In the genomic region with DNA sequence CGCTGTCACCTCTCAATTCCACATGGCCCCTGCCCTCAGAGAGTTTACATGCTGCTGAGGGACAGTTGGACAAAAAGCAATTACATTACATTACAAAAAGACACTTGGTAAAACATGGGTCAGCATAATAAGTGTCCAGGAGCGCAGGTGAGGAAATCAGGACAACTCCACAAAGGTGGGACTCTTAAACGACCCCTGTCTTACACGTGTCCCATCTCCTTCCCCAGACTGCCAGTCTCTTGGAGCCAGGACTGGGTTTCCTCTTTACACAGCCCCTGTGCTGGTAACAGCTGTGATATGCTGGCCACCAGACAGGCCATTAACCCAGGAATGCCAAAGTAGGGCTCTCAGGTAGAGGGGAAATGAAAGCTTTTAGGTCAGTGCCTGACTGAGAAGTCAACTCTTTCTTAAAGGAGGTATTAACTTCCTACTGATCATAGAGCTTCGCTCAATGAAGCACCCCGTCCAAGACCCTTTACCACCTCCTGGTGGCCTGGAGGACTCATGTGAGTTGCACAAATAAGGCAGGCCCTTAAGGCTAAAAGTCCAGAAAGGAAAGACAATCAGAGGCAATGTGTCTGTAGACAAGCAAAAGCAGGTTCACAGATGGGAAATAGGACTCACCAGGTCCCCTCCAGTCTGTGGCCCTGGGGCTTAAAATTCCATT, we compare ENCODE assay signal across 13 cellular contexts. TPM values are rescaled to one million over a fixed set of nuclear protein-coding genes. Genes with fewer than 3 reads are reported as not detected.
DNase-seq lines count a peak whose midpoint lies in the region; ATAC-seq and TF ChIP-seq lines count a peak whose summit lies in the region.
"Had no signal": no experiment of that assay in that cellular context is flagged by ENCODE, and none has a peak within 500 bp of the region (broad histone marks: within the 10 kb centered on the region; RNA-seq: fewer than 3 reads in every experiment).

No MANE protein-coding gene starts in this region.

- peak; percentile 5 for DNase-seq in A172 (ENCODE audit: low spot score)
- DNase-seq in ELF-1 (ENCODE audit: low read depth, low spot score) = peak; percentile 18
- DNase-seq in endodermal cell = peak; percentile 85
- DNase-seq in SIG-M5 treated with dmso at 0.1 percent for 504 hours (lab: John Stamatoyannopoulos, UW; ENCODE audit: unreplicated experiment) = no peak
- no peak for DNase-seq in GM10266 (ENCODE audit: extremely low spot score)
- no peak for DNase-seq in NCI-H510A treated with DMSO at 0.1 percent for 48 hours (lab: John Stamatoyannopoulos, UW)
- no peak for DNase-seq in effector memory CD8-positive, alpha-beta T cell
- DNase-seq: effector CD4-positive, alpha-beta T cell; HCEC 1CT; naive thymus-derived CD8-positive, alpha-beta T cell had no signal

- no peak overlapping the region for H3K4me2 ChIP-seq in OCI-LY3 (ENCODE audit: low read length)

- H3K9me3 ChIP-seq in OCI-LY3 (ENCODE audit: insufficient read depth, low read length) = no peaks in the 10 kb centered on the region
- peaks cover 13% of the 10 kb centered on the region for H3K9me3 ChIP-seq in endodermal cell (ENCODE audit: control insufficient read depth, low read length)

- no peak overlapping the region for H3K4me3 Mint-ChIP-seq in endodermal cell
- H3K4me3 Mint-ChIP-seq in effector memory CD8-positive, alpha-beta T cell = no peak overlapping the region
- H3K4me3 Mint-ChIP-seq: activated naive CD4-positive, alpha-beta T cell treated with anti-CD3 and anti-CD28 coated beads, Interleukin-2, amount 50 U/mL, for 24 hours; T-helper 2 cell treated with Interferon-gamma antibody and Interleukin-4, amounts not matched to agents 5 μg/mL and 100 μg/mL, for 36 hours had no signal

- ATAC-seq in effector memory CD8-positive, alpha-beta T cell (replicated peaks) = no peak
- ATAC-seq: naive thymus-derived CD8-positive, alpha-beta T cell had no signal

- H4K20me1 ChIP-seq in OCI-LY3 (ENCODE audit: insufficient read depth, low read length) = no peaks in the 10 kb centered on the region

- no peaks in the 10 kb centered on the region for H3K4me1 Mint-ChIP-seq in endodermal cell
- peaks cover 0 to 5% of the 10 kb centered on the region in 2 donors for H3K4me1 Mint-ChIP-seq in effector memory CD8-positive, alpha-beta T cell (ENCODE audit: low read depth in 2 of 2)

- H2AFZ ChIP-seq in OCI-LY3 (ENCODE audit: low read depth, low read length) = no peak overlapping the region

- WGBS in endodermal cell (ENCODE audit: insufficient coverage in 1 of 2, insufficient read length in 1 of 2), 2 experiments = 94 to 95% methylated on average over 4 to 6 of the region's 6 CpGs

- no peaks in the 10 kb centered on the region for H3K4me1 ChIP-seq in OCI-LY3 (ENCODE audit: low read length)
- no peaks in the 10 kb centered on the region for H3K4me1 ChIP-seq in endodermal cell (ENCODE audit: control insufficient read depth, insufficient read depth, low read length)

- H3K36me3 Mint-ChIP-seq in endodermal cell (ENCODE audit: low read depth) = peaks cover 52% of the 10 kb centered on the region
- no peaks in the 10 kb centered on the region for H3K36me3 Mint-ChIP-seq in effector memory CD8-positive, alpha-beta T cell (ENCODE audit: insufficient read depth)
- H3K36me3 Mint-ChIP-seq: activated naive CD4-positive, alpha-beta T cell treated with anti-CD3 and anti-CD28 coated beads, Interleukin-2, amount 50 U/mL, for 24 hours; naive thymus-derived CD8-positive, alpha-beta T cell had no signal

- TF ChIP-seq CTCF in OCI-LY3 (IDR thresholded peaks at IDR 0.05; ENCODE audit: low read depth, low read length) (0 out of 2 replicates have a peak, but pooled peaks have one; percentile 4), endodermal cell (conservative IDR thresholded peaks at IDR 0.05) (peak; percentile 63), GM10266 (IDR thresholded peaks at IDR 0.05; ENCODE audit: control insufficient read depth, insufficient read depth, low read depth, missing control alignments) (no peak)

- H3K27me3 ChIP-seq in OCI-LY3 (ENCODE audit: low read depth, low read length) (no peaks in the 10 kb centered on the region), endodermal cell (ENCODE audit: control insufficient read depth, insufficient read depth, low read length, poor library complexity, severe bottlenecking) (no peaks in the 10 kb centered on the region)

- H3K9me3 Mint-ChIP-seq in endodermal cell = peaks cover 35% of the 10 kb centered on the region
- H3K9me3 Mint-ChIP-seq in effector memory CD8-positive, alpha-beta T cell = no peaks in the 10 kb centered on the region

- H3K36me3 ChIP-seq in OCI-LY3 (replicated peaks; ENCODE audit: low read depth, low read length) (no peaks in the 10 kb centered on the region), endodermal cell (ENCODE audit: control insufficient read depth, insufficient read depth, low read length) (no peaks in the 10 kb centered on the region)

- H3K27ac Mint-ChIP-seq in endodermal cell = no peak overlapping the region
- H3K27ac Mint-ChIP-seq in effector memory CD8-positive, alpha-beta T cell = no peak overlapping the region
- H3K27ac Mint-ChIP-seq: activated naive CD4-positive, alpha-beta T cell treated with anti-CD3 and anti-CD28 coated beads, Interleukin-2, amount 50 U/mL, for 24 hours; naive thymus-derived CD8-positive, alpha-beta T cell; T-helper 2 cell treated with Interferon-gamma antibody and Interleukin-4, amounts not matched to agents 5 μg/mL and 100 μg/mL, for 36 hours had no signal

- H3K27ac ChIP-seq in OCI-LY3 (ENCODE audit: low read length) (no peak overlapping the region), endodermal cell (ENCODE audit: low read depth, low read length) (no peak overlapping the region)

- H3K27me3 Mint-ChIP-seq in endodermal cell (ENCODE audit: insufficient read depth) = peaks cover 3% of the 10 kb centered on the region
- peaks cover 62 to 78% of the 10 kb centered on the region in 2 donors for H3K27me3 Mint-ChIP-seq in effector memory CD8-positive, alpha-beta T cell

- no peak overlapping the region for H3K9ac ChIP-seq in OCI-LY3 (ENCODE audit: low read length)
- H3K9ac ChIP-seq in endodermal cell (ENCODE audit: extremely low read depth, low read length, poor library complexity, severe bottlenecking) = no peak overlapping the region

- H3K79me2 ChIP-seq in OCI-LY3 (ENCODE audit: low read length) = no peaks in the 10 kb centered on the region

- H3K4me3 ChIP-seq in OCI-LY3 (ENCODE audit: low read length) (no peak overlapping the region), endodermal cell (ENCODE audit: low read length) (no peak overlapping the region)

RNA-seq across cellular contexts. Expression of gene ANO2, which starts 55.5 kb away (rescaled TPM):
- total RNA-seq in A172 (2014; rRNA removed; shearing (Covaris generic)) = 2.1 and 2.7 TPM in 2 replicates
- 10 to 100 TPM; 14.3 to 28.5 TPM for total RNA-seq in endodermal cell
- 4.3 TPM for polyA plus RNA-seq in endodermal cell (2013, experiment 1 of 2)
- 5.0 TPM for polyA plus RNA-seq in endodermal cell (2013, experiment 2 of 2)
- total RNA-seq: naive thymus-derived CD8-positive, alpha-beta T cell had no signal
- polyA plus RNA-seq: naive thymus-derived CD8-positive, alpha-beta T cell had no signal

Comparison
In these comparisons a context has a peak if more than half of its experiments do, and no peak if none do; other contexts are left out.
1. DNase-seq: peak in A172 (single experiment), ELF-1 (single experiment) and endodermal cell (single experiment); none in SIG-M5 treated with dmso at 0.1 percent for 504 hours (single experiment), GM10266 (single experiment), NCI-H510A treated with DMSO at 0.1 percent for 48 hours (single experiment) and effector memory CD8-positive, alpha-beta T cell (0 of 3).